ENCODE assay signal across 21 cellular contexts in genomic region chr1:226578946-226579639, GRCh38. TPM values are rescaled to one million over a fixed set of nuclear protein-coding genes. Genes with fewer than 3 reads are reported as not detected.
A peak's percentile ranks its signal among the peaks of the same experiment; 100 is the strongest.
DNase-seq lines count a peak whose midpoint lies in the region; ATAC-seq, FAIRE-seq and TF ChIP-seq lines count a peak whose summit lies in the region.
"Had no signal": no experiment of that assay in that cellular context is flagged by ENCODE, and none has a peak within 500 bp of the region (broad histone marks: within the 10 kb centered on the region; RNA-seq: fewer than 3 reads in every experiment).

No MANE protein-coding gene starts in this region.

- H4K20me1 ChIP-seq in K562 (replicated peaks; ENCODE audit: control insufficient read depth, insufficient read depth, low read length): no peaks in the 10 kb centered on the region; the same call in 1 of the 2 replicates

- WGBS in right cardiac atrium: 68% methylated on average over 11 of the region's 11 CpGs
- 3% methylated on average over 11 of the region's 11 CpGs for WGBS in K562 (ENCODE audit: insufficient coverage, low coverage, missing lambda C conversion rate)
- 85 to 93% (median 86%) methylated on average over 11 of the region's 11 CpGs for WGBS in spleen, 5 donors

- POLR2A ChIA-PET in K562 (lab: Yijun Ruan, JAX): interaction anchor here (0.6 to 0.8 kb wide), 3 partner anchors 14 to 114 kb away, joined by 3 read pairs; no protein-coding TSS in a partner anchor

- ATAC-seq in right cardiac atrium: peak; percentile 56 to 80
- no peak for ATAC-seq in Right ventricle myocardium inferior
- no peak for ATAC-seq in K562
- no peak for ATAC-seq in HG02588 (IDR thresholded peaks at IDR 0.05; ENCODE audit: unreplicated experiment)

- in situ Hi-C loops in K562 (cut with MboI): no loop called here
- in situ Hi-C loops in G401 (cut with HindIII; ENCODE audit: low sequenced_read_pairs): no loop called here

- H3K36me3 ChIP-seq in K562 (ENCODE audit: control insufficient read depth, insufficient read depth, low read length) (no peaks in the 10 kb centered on the region), spleen (no peaks in the 10 kb centered on the region)

- H3K4me3 ChIP-seq in right cardiac atrium (ENCODE audit: low read length) (no peak overlapping the region), K562 (no peak overlapping the region), spleen (no peak overlapping the region)

- H3K27ac ChIP-seq in right cardiac atrium (ENCODE audit: low read length): no peak overlapping the region
- H3K27ac ChIP-seq in K562 (ENCODE audit: extremely low read depth, low read depth, low read length): no peak overlapping the region
- no peak overlapping the region for H3K27ac ChIP-seq in spleen

- FAIRE-seq in K562 (lab: Jason Lieb, UNC): no peak
- FAIRE-seq: D721Med had no signal

- TF ChIP-seq POLR2A in K562 (conservative IDR thresholded peaks at IDR 0.05) (no peak), spleen (IDR thresholded peaks at IDR 0.05) (no peak)

- intact Hi-C loops in right cardiac atrium (cut with DNase I) (no loop called here), Right ventricle myocardium inferior (cut with DNase I) (no loop called here), K562 (cut with micrococcal nuclease) (no loop called here), spleen (cut with DNase I; ENCODE audit: low total_unique reads) (no loop called here)

- H3K4me1 ChIP-seq in right cardiac atrium (ENCODE audit: control insufficient read depth, insufficient read depth, low read length) (peaks cover 4% of the 10 kb centered on the region), K562 (replicated peaks in 1 of 2; ENCODE audit: control insufficient read depth in 2 of 2, insufficient read depth in 2 of 2, low read length in 2 of 2) (peaks cover 3 to 7% of the 10 kb centered on the region in 2 experiments; a peak in 4 of 5 replicates), spleen (no peaks in the 10 kb centered on the region)

- H3K9me1 ChIP-seq in K562 (ENCODE audit: control insufficient read depth, insufficient read depth, low read length): no peaks in the 10 kb centered on the region

- no peaks in the 10 kb centered on the region for H3K27me3 ChIP-seq in right cardiac atrium (ENCODE audit: control insufficient read depth, insufficient read depth)
- H3K27me3 ChIP-seq in K562 (ENCODE audit: control insufficient read depth in 2 of 2, insufficient read depth in 2 of 2, low read length in 2 of 2): peaks cover 21 to 59% of the 10 kb centered on the region in 2 experiments; a peak in 4 of 5 replicates
- no peaks in the 10 kb centered on the region for H3K27me3 ChIP-seq in spleen (replicated peaks in 1 of 7)

- no peaks in the 10 kb centered on the region for H3K9me3 ChIP-seq in right cardiac atrium (ENCODE audit: control insufficient read depth, low read length)
- no peaks in the 10 kb centered on the region for H3K9me3 ChIP-seq in K562 (replicated peaks; ENCODE audit: control insufficient read depth, insufficient read depth, low read depth, low read length)
- H3K9me3 ChIP-seq in spleen: no peaks in the 10 kb centered on the region

- no peaks in the 10 kb centered on the region for H3K79me2 ChIP-seq in K562 (ENCODE audit: control insufficient read depth, insufficient read depth, low read length)

- no peak overlapping the region for H2AFZ ChIP-seq in K562 (ENCODE audit: low read depth, low read length)

- CTCF ChIA-PET in K562 (lab: Yijun Ruan, JAX; ENCODE audit: low intra/inter-chr PET ratio): no interaction called here

- no peak for TF ChIP-seq EP300 in K562 (IDR thresholded peaks at IDR 0.05; ENCODE audit: low read length)

- H3K9ac ChIP-seq in K562 (ENCODE audit: insufficient read depth in 1 of 2, low read depth in 2 of 2, low read length in 2 of 2): no peak overlapping the region; a peak in 1 of 4 replicates

- TF ChIP-seq CTCF in K562 (IDR thresholded peaks at IDR 0.05 in 2 of 3, conservative IDR thresholded peaks at IDR 0.05 in 1 of 3; ENCODE audit: insufficient read depth in 2 of 3, low read depth in 1 of 3, low read length in 3 of 3): no peak
- TF ChIP-seq CTCF in spleen (IDR thresholded peaks at IDR 0.05 in 8 of 11, conservative IDR thresholded peaks at IDR 0.05 in 3 of 11): no peak

- TF ChIP-seq RAD21 in K562 (CRISPR knock-in tag; conservative IDR thresholded peaks at IDR 0.05 in 1 of 2, IDR thresholded peaks at IDR 0.05 in 1 of 2): no peak

- no peak for DNase-seq in right cardiac atrium
- no peak for DNase-seq in Right ventricle myocardium inferior (ENCODE audit: missing footprints)
- peak; percentile 34 for DNase-seq in OCI-M1 (lab: John Stamatoyannopoulos, UW)
- DNase-seq in K562 (ENCODE audit: extremely low read depth in 1 of 4, low spot score in 3 of 4): peak in 1 of 4 experiments; percentile 10
- peak; percentile 10 for DNase-seq in spleen
- no peak for DNase-seq in G401 (ENCODE audit: low spot score)
- no peak for DNase-seq in NCI-H1436 treated with DMSO at 0.1 percent for 48 hours (lab: John Stamatoyannopoulos, UW)
- DNase-seq: C1 segment of cervical spinal cord; CD4-positive, alpha-beta T cell; COR-L47; DMS153; DMS79 treated with DMSO at 0.1 percent for 48 hours; EL; GDM1; HCEC 1CT; HFFc6; IMR-90 had no signal

- H3K4me2 ChIP-seq in K562 (ENCODE audit: insufficient read depth, low read length): peak overlapping the region; percentile 54; the same call in 1 of the 2 replicates

- BruUV-seq in K562 (replicated peaks; lab: Mats Ljungman, UMichigan): no TSS peak

TF ChIP-seq in K562, 482 proteins besides CTCF, POLR2A, EP300 and RAD21 (continues in another document):
- TF ChIP-seq SIX5 (IDR thresholded peaks at IDR 0.05; ENCODE audit: borderline replicate concordance in 1 of 2, insufficient read depth in 1 of 2, low read depth in 1 of 2, low read length in 2 of 2) (no peak), TAL1 (IDR thresholded peaks at IDR 0.05) (0 out of 2 replicates have a peak, but pooled peaks have one; percentile 5), ZBTB17 (CRISPR knock-in tag; IDR thresholded peaks at IDR 0.05) (0 out of 2 replicates have a peak, but pooled peaks have one; percentile 26), RREB1 (CRISPR knock-in tag; IDR thresholded peaks at IDR 0.05) (peak; percentile 79)

RNA-seq across cellular contexts. Expression of gene STUM, which starts 30.5 kb away (rescaled TPM):
- total RNA-seq in right cardiac atrium (1 to 10 TPM in 2 of 4 donors, under 1 TPM in 2; 0.47 to 1.2 (median 0.86) TPM), Right ventricle myocardium inferior (1.4 TPM), K562 (2014; rRNA removed) (not detected in 2 replicates), K562 (2014; rRNA removed; fragmentation: Illumina TruSeq; extraction: Trizol) (not detected in 2 replicates), K562 (2015; rRNA removed; fragmentation: Illumina TruSeq; extraction: Trizol) (not detected in 2 replicates), K562 (2021) (not detected in 2 replicates), spleen (1 to 10 TPM in 1 of 7 donors, under 1 TPM in 6; 0.22 to 2.8 (median 0.51) TPM)
- polyA plus RNA-seq in right cardiac atrium (0.70 TPM), K562 (2011; rRNA removed) (not detected in 2 replicates), K562 (2014; fragmentation: Illumina TruSeq; extraction: Trizol) (not detected in 2 replicates), K562 (2014; fragmentation: Nextera tagmentation; extraction: Ambion mirVana) (not detected), K562 (2014; rRNA removed) (not detected in 2 replicates), spleen (under 1 TPM; 0.11 to 0.53 (median 0.45) TPM)
- total RNA-seq in K562 (2011; cell fraction: chromatin; rRNA removed; ENCODE audit: low replicate concordance): not detected in 2 replicates
- total RNA-seq in K562 (2011; cell fraction: nucleolus; rRNA removed): not detected in 2 replicates
- total RNA-seq in K562 (2011; cell fraction: nucleoplasm; rRNA removed): not detected in 2 replicates
- polyA plus RNA-seq in K562 (2011; cell fraction: cytosol; rRNA removed): not detected in 2 replicates
- not detected in 2 replicates for polyA plus RNA-seq in K562 (2011; cell fraction: nucleus; rRNA removed)
- not detected in 2 replicates for polyA plus RNA-seq in K562 (2012)
- not detected in 2 replicates for polyA minus RNA-seq in K562 (2011; rRNA and poly(A)+ RNA removed)
- not detected in 2 replicates for polyA minus RNA-seq in K562 (2011; cell fraction: cytosol; rRNA and poly(A)+ RNA removed)
- polyA minus RNA-seq in K562 (2011; cell fraction: nucleus; rRNA and poly(A)+ RNA removed): not detected in 2 replicates
- total RNA-seq in G401 (2014; rRNA removed; shearing (Covaris generic)): not detected in 2 replicates
- total RNA-seq: A172; CD4-positive, alpha-beta T cell; H4; HFFc6; IMR-90 had no signal
- polyA plus RNA-seq: IMR-90 had no signal

Comparison
In these comparisons a context has a peak if more than half of its experiments do, and no peak if none do; other contexts are left out.
1. ATAC-seq: peak in right cardiac atrium (2 of 2); none in Right ventricle myocardium inferior (single experiment), K562 (single experiment) and HG02588 (single experiment).
2. DNase-seq: peak in OCI-M1 (single experiment) and spleen (single experiment); none in right cardiac atrium (0 of 3), Right ventricle myocardium inferior (single experiment), G401 (single experiment) and NCI-H1436 treated with DMSO at 0.1 percent for 48 hours (single experiment).